Comparison of ENCODE assay signal across 8 cellular contexts in the genomic region with DNA sequence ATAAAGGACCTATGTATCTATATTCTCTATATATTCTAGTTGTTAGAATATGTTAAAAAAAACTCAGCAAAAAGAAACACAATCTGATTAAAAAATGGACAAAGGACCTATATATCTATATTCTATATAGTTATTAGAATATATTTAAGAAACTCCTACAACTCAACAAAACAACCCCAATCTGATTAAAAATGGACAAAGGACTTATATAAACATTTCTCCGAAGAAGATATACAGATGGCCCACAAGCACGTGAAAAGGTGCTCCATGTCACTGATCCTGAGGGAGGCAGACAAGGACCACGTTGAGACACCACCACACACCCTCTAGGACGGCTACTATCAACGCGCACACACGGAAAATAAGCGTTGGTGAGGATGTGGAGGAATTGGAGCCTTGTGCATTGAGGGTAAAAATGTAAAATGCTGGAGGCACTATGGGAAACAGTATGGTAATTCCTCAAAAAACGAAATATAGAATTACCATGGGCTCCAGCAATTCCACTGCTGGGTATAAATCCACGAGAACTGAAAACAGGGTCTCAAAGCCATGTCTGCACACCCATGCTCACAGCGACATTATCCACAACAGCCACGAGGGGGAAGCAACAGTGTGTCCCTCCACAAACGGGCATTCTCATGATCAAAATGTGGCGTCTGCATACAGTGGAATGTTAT. TPM values are rescaled to one million over a fixed set of nuclear protein-coding genes. Genes with fewer than 3 reads are reported as not detected.
DNase-seq lines count a peak whose midpoint lies in the region; ATAC-seq and TF ChIP-seq lines count a peak whose summit lies in the region.

No MANE protein-coding gene starts in this region.

- TF ChIP-seq POLR2A in gastrocnemius medialis (IDR thresholded peaks at IDR 0.05), result no peak

- H2AFZ ChIP-seq in hepatocyte, result no peak overlapping the region

- H3K36me3 ChIP-seq in hepatocyte (replicated peaks; ENCODE audit: insufficient read depth, low read depth) (no peaks in the 10 kb centered on the region), gastrocnemius medialis (peaks cover 0 to 9% of the 10 kb centered on the region in 2 donors)

- ATAC-seq in gastrocnemius medialis (peak; percentile 63 to 71), HG02763 (IDR thresholded peaks at IDR 0.05; ENCODE audit: unreplicated experiment) (no peak), GM19324 (IDR thresholded peaks at IDR 0.05; ENCODE audit: low FRiP score, unreplicated experiment) (no peak)

- H3K9me3 ChIP-seq in hepatocyte (ENCODE audit: low read depth), result no peaks in the 10 kb centered on the region
- H3K9me3 ChIP-seq in gastrocnemius medialis, result no peaks in the 10 kb centered on the region

- H3K4me3 ChIP-seq in hepatocyte, result no peak overlapping the region
- peak overlapping the region in 2 of 4 donors; percentile 4 to 16 for H3K4me3 ChIP-seq in gastrocnemius medialis

- H3K27ac ChIP-seq in hepatocyte (no peak overlapping the region), gastrocnemius medialis (peak overlapping the region; percentile 75 to 82 (median 81))

- no peaks in the 10 kb centered on the region for H4K20me1 ChIP-seq in hepatocyte (ENCODE audit: insufficient read depth, poor library complexity, severe bottlenecking)

- intact Hi-C loops in gastrocnemius medialis (cut with DNase I; ENCODE audit: low total_unique reads), result loop anchor here (1.0 to 5.0 kb wide), 4 partner anchors 124 to 240 kb away; partner anchors contain the start of gene PPM1F

- WGBS in hepatocyte (ENCODE audit: low lambda C conversion rate, missing lambda C conversion rate), result 35% methylated on average over 14 of the region's 14 CpGs

- peak; percentile 80 for DNase-seq in EL
- DNase-seq in SW480 (ENCODE audit: low spot score), result peak; percentile 75
- peak; percentile 88 for DNase-seq in astrocyte of the hippocampus (ENCODE audit: low read depth, low spot score)
- peak; percentile 82 for DNase-seq in hepatocyte (ENCODE audit: low spot score)
- peak; percentile 42 to 62 for DNase-seq in gastrocnemius medialis

- H3K4me1 ChIP-seq in hepatocyte (ENCODE audit: insufficient read depth) (no peaks in the 10 kb centered on the region), gastrocnemius medialis (peaks cover 33 to 50% of the 10 kb centered on the region in 2 donors)

- no peaks in the 10 kb centered on the region for H3K79me2 ChIP-seq in hepatocyte

- H3K27me3 ChIP-seq in hepatocyte (no peaks in the 10 kb centered on the region), gastrocnemius medialis (no peaks in the 10 kb centered on the region)

- H3K4me2 ChIP-seq in hepatocyte, result peak overlapping the region; percentile 26

- no peaks in the 10 kb centered on the region for H3K9me2 ChIP-seq in hepatocyte (replicated peaks; ENCODE audit: insufficient read depth)

- TF ChIP-seq CTCF in LNCAP (IDR thresholded peaks at IDR 0.05) (peak; percentile 84), hepatocyte (IDR thresholded peaks at IDR 0.05; ENCODE audit: poor library complexity) (peak; percentile 70), gastrocnemius medialis (IDR thresholded peaks at IDR 0.05 in 4 of 5, conservative IDR thresholded peaks at IDR 0.05 in 1 of 5) (peak; percentile 74 to 78 (median 77))

- in situ Hi-C loops in gastrocnemius medialis (cut with MboI; ENCODE audit: low sequenced_read_pairs in 4 of 4), result loop anchor here (5.0 to 10.0 kb wide), 3 partner anchors 222 to 232 kb away; no protein-coding TSS in a partner anchor

RNA-seq across cellular contexts. Expression of gene YPEL1, which starts 22.7 kb away (rescaled TPM):
- total RNA-seq in hepatocyte, result 1.9 and 2.0 TPM in 2 replicates
- 3.1 and 3.5 TPM in 2 replicates for polyA plus RNA-seq in hepatocyte
- total RNA-seq in gastrocnemius medialis, result 10 to 100 TPM; 23.6 to 42.1 (median 36.4) TPM

RNA-seq across cellular contexts. Expression of gene PPIL2, which starts 47.1 kb away (rescaled TPM):
- total RNA-seq in hepatocyte (22.8 and 28.3 TPM in 2 replicates), gastrocnemius medialis (10 to 100 TPM; 16.8 to 24.8 (median 20.5) TPM)
- polyA plus RNA-seq in hepatocyte, result 30.0 and 38.6 TPM in 2 replicates

Comparison
In these comparisons a context has a peak if more than half of its experiments do, and no peak if none do; other contexts are left out.
1. ATAC-seq: peak in gastrocnemius medialis (2 of 2); none in HG02763 (single experiment) and GM19324 (single experiment).
2. Peak in every context shown above with its lines, with median percentiles within 50 percentile points of each other: DNase-seq and CTCF ChIP-seq.